18 cellular contexts compared by ENCODE assay signal in genomic region chr1:212471891-212472675, GRCh38.
"Had no signal": no experiment of that assay in that cellular context is flagged by ENCODE, and none has a peak within 500 bp of the region (broad histone marks: within the 10 kb centered on the region; RNA-seq: fewer than 3 reads in every experiment).

No MANE protein-coding gene starts in this region.

- H3K4me3 ChIP-seq: heart left ventricle, lung, ovary, right atrium auricular region, sigmoid colon, skin epidermis, tibial artery had no signal

- DNase-seq: cortex of kidney; effector memory CD4-positive, alpha-beta T cell; hippocampal formation; left colon; left ventricle myocardium superior; mesenchymal stem cell; midbrain; nucleus accumbens; ovary; sigmoid colon; stimulated activated CD4-positive, alpha-beta T cell treated with anti-CD3 and anti-CD28 coated beads, Interleukin-12 subunit alpha, Interleukin-12 subunit beta, amount 100 ng/mL, for 4 hours; stimulated activated naive CD4-positive, alpha-beta T cell had no signal

- H3K27me3 ChIP-seq: heart left ventricle, ovary, right atrium auricular region, sigmoid colon, tibial artery had no signal

- ATAC-seq: esophagus mucosa, heart left ventricle, left colon, left ventricle myocardium superior had no signal

- H3K27ac ChIP-seq: heart left ventricle, ovary, right atrium auricular region, sigmoid colon, skin epidermis, tibial artery had no signal
